28 cellular contexts compared by ENCODE assay signal in the genomic region with DNA sequence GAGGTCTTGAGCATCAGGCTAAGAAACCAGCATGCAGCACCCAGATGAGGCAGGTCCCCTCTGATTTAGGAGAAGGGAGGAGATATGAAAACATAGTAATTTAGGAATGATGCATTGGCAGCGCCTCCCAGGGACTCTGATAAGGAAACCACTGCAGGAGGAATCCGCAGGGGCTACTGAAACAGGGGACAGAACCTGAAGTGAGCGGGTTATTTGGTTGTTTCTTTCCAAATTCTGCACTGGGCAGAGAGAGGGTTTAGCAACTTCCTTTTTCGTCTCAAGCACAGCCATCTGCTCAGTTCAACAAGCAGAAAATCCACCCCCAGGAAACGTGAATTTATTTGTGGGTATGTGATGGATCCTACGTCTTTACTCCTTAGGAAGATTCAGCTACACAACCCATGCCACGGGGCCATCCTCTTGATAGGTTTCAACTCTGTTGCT.
A peak's percentile ranks its signal among the peaks of the same experiment; 100 is the strongest.
DNase-seq lines count a peak whose midpoint lies in the region; ATAC-seq, FAIRE-seq and TF ChIP-seq lines count a peak whose summit lies in the region.
"Had no signal": no experiment of that assay in that cellular context is flagged by ENCODE, and none has a peak within 500 bp of the region (broad histone marks: within the 10 kb centered on the region; RNA-seq: fewer than 3 reads in every experiment).

No MANE protein-coding gene starts in this region.

- H2AFZ ChIP-seq in OCI-LY3 (ENCODE audit: low read depth, low read length) = peak overlapping the region; percentile 39

- FAIRE-seq in GM12891 (lab: Jason Lieb, UNC) = no peak
- FAIRE-seq: A204.1, G401.6, GM19239, HepG2 had no signal

- H3K36me3 ChIP-seq in OCI-LY3 (replicated peaks; ENCODE audit: low read depth, low read length) = no peaks in the 10 kb centered on the region
- H3K36me3 ChIP-seq: adrenal gland, breast epithelium, colonic mucosa, tibial artery had no signal

- DNase-seq in AML-193 (lab: John Stamatoyannopoulos, UW) (peak; percentile 53 to 63), HL-60 (ENCODE audit: low read depth in 1 of 2, low spot score in 1 of 2) (peak; percentile 70 to 79), inferior parietal cortex (ENCODE audit: extremely low spot score) (peak; percentile 58), GM12891 (ENCODE audit: insufficient read length, low spot score) (no peak), HT-29 (ENCODE audit: low spot score) (no peak)
- DNase-seq: activated CD4-positive, CD25-positive, alpha-beta regulatory T cell treated with anti-CD3 and anti-CD28 coated beads, Interleukin-2, amount 50 U/mL, for 72 hours; activated CD8-positive, alpha-beta memory T cell treated with anti-CD3 and anti-CD28 coated beads for 24 hours; activated T-cell treated with anti-CD3 and anti-CD28 coated beads, Interleukin-2, amount 50 U/mL, for 24 hours; adrenal gland; CD4-positive, CD25-positive, alpha-beta regulatory T cell; colonic mucosa; endodermal cell; kidney glomerular epithelial cell; NCI-H146; NCI-H524 treated with DMSO at 0.1 percent for 48 hours; occipital lobe; retina; stimulated activated CD4-positive, alpha-beta T cell treated with anti-CD3 and anti-CD28 coated beads, Interleukin-4, amount 100 ng/mL, for 24 hours; stimulated activated naive CD8-positive, alpha-beta T cell treated with anti-CD3 and anti-CD28 coated beads, Interleukin-15, Interleukin-2, amounts not matched to agents 100 U/mL and 50 U/mL, for 24 hours; tibial artery had no signal

- H3K9ac ChIP-seq in OCI-LY3 (ENCODE audit: low read length) = no peak overlapping the region

- no peak overlapping the region for H3K4me3 ChIP-seq in HL-60 (replicated peaks; ENCODE audit: insufficient read depth, low read length)
- no peak overlapping the region for H3K4me3 ChIP-seq in OCI-LY3 (ENCODE audit: low read length)
- H3K4me3 ChIP-seq: adrenal gland, breast epithelium, colonic mucosa, tibial artery had no signal

- H3K9me3 ChIP-seq in OCI-LY3 (ENCODE audit: insufficient read depth, low read length) = no peaks in the 10 kb centered on the region
- H3K9me3 ChIP-seq: adrenal gland, breast epithelium, colonic mucosa, tibial artery had no signal

- H3K79me2 ChIP-seq in OCI-LY3 (ENCODE audit: low read length) = no peaks in the 10 kb centered on the region

- ATAC-seq in HG02610 (IDR thresholded peaks at IDR 0.05; ENCODE audit: unreplicated experiment) = no peak
- no peak for ATAC-seq in GM21723 (IDR thresholded peaks at IDR 0.05; ENCODE audit: unreplicated experiment)
- ATAC-seq: HepG2; stimulated activated naive CD8-positive, alpha-beta T cell treated with anti-CD3 and anti-CD28 coated beads, Interleukin-15, Interleukin-2, amounts not matched to agents 100 U/mL and 50 U/mL, for 24 hours had no signal

- no peak for TF ChIP-seq POLR2A in GM12891 (IDR thresholded peaks at IDR 0.05; ENCODE audit: low read depth, low read length)

- peak overlapping the region; percentile 36 for H3K4me2 ChIP-seq in OCI-LY3 (ENCODE audit: low read length)

- H3K27me3 ChIP-seq in HL-60 (ENCODE audit: insufficient read depth, poor library complexity, severe bottlenecking) = no peaks in the 10 kb centered on the region
- no peaks in the 10 kb centered on the region for H3K27me3 ChIP-seq in OCI-LY3 (ENCODE audit: low read depth, low read length)
- H3K27me3 ChIP-seq: adrenal gland, breast epithelium, colonic mucosa had no signal

- H3K27ac ChIP-seq in HL-60 (replicated peaks) = peak overlapping the region; percentile 88
- no peak overlapping the region for H3K27ac ChIP-seq in OCI-LY3 (ENCODE audit: low read length)
- H3K27ac ChIP-seq: breast epithelium, colonic mucosa, tibial artery had no signal

- TF ChIP-seq CTCF in HL-60 (IDR thresholded peaks at IDR 0.05; ENCODE audit: insufficient read depth, low read length) = no peak
- TF ChIP-seq CTCF in OCI-LY3 (IDR thresholded peaks at IDR 0.05; ENCODE audit: low read depth, low read length) = no peak

- peaks cover 20% of the 10 kb centered on the region for H3K4me1 ChIP-seq in OCI-LY3 (ENCODE audit: low read length)
- H3K4me1 ChIP-seq: breast epithelium, colonic mucosa, tibial artery had no signal

- no peaks in the 10 kb centered on the region for H4K20me1 ChIP-seq in OCI-LY3 (ENCODE audit: insufficient read depth, low read length)

TF ChIP-seq in GM12891, 5 proteins besides CTCF, POLR2A, EP300 and RAD21:
- no peak for TF ChIP-seq TAF1 (IDR thresholded peaks at IDR 0.05; ENCODE audit: low read depth, low read length)
- no peak for TF ChIP-seq POLR2AphosphoS5 (IDR thresholded peaks at IDR 0.05; ENCODE audit: low read depth, low read length)
- TF ChIP-seq SPI1 (IDR thresholded peaks at IDR 0.05; ENCODE audit: low read depth, low read length) = no peak

Comparison
In these comparisons a context has a peak if more than half of its experiments do, and no peak if none do; other contexts are left out.
1. DNase-seq: peak in AML-193 (2 of 2), HL-60 (2 of 2) and inferior parietal cortex (single experiment); none in GM12891 (single experiment) and HT-29 (single experiment).